In genomic region chr6:139473239-139473701, GRCh38 we compare ENCODE assay signal across 9 cellular contexts.
A peak's percentile ranks its signal among the peaks of the same experiment; 100 is the strongest.
DNase-seq lines count a peak whose midpoint lies in the region; ATAC-seq and TF ChIP-seq lines count a peak whose summit lies in the region.
"Had no signal": no experiment of that assay in that cellular context is flagged by ENCODE, and none has a peak within 500 bp of the region (broad histone marks: within the 10 kb centered on the region; RNA-seq: fewer than 3 reads in every experiment).

No MANE protein-coding gene starts in this region.

- ATAC-seq in body of pancreas (peak; percentile 79), GM21786 (IDR thresholded peaks at IDR 0.05; ENCODE audit: unreplicated experiment) (no peak)

- H3K36me3 ChIP-seq in body of pancreas (replicated peaks in 1 of 2; ENCODE audit: insufficient read depth in 1 of 2, low read depth in 2 of 2): no peaks in the 10 kb centered on the region
- no peaks in the 10 kb centered on the region for H3K36me3 ChIP-seq in subcutaneous abdominal adipose tissue (ENCODE audit: control insufficient read depth in 5 of 5, insufficient read depth in 5 of 5, low read length in 5 of 5)

- 25 to 28% methylated on average over 10 to 13 of the region's 13 CpGs for WGBS in body of pancreas, 2 donors

- H3K9me3 ChIP-seq in body of pancreas (no peaks in the 10 kb centered on the region), subcutaneous abdominal adipose tissue (ENCODE audit: control insufficient read depth in 5 of 5, low read length in 5 of 5) (no peaks in the 10 kb centered on the region)

- peak; percentile 15 to 82 (median 80) for TF ChIP-seq POLR2A in body of pancreas (IDR thresholded peaks at IDR 0.05)

- H3K9ac ChIP-seq in subcutaneous abdominal adipose tissue (ENCODE audit: low read length in 5 of 5): peak overlapping the region in 2 of 5 donors; percentile 31 to 68

- H3K27me3 ChIP-seq in body of pancreas (no peaks in the 10 kb centered on the region), subcutaneous abdominal adipose tissue (ENCODE audit: control insufficient read depth in 5 of 5, insufficient read depth in 4 of 5, low read length in 5 of 5) (no peaks in the 10 kb centered on the region)

- peaks cover 34% of the 10 kb centered on the region for H3K4me1 ChIP-seq in body of pancreas
- H3K4me1 ChIP-seq in subcutaneous abdominal adipose tissue (ENCODE audit: control insufficient read depth in 5 of 5, insufficient read depth in 5 of 5, low read length in 5 of 5): peaks cover 0 to 54% (median 26%) of the 10 kb centered on the region in 5 donors

- H3K27ac ChIP-seq in body of pancreas (peak overlapping the region; percentile 73 to 83 (median 78)), subcutaneous abdominal adipose tissue (ENCODE audit: low read depth, low read length) (peak overlapping the region; percentile 57)

- no peak overlapping the region for H3K4me3 ChIP-seq in body of pancreas
- H3K4me3 ChIP-seq in subcutaneous abdominal adipose tissue (ENCODE audit: low read depth in 1 of 5, low read length in 5 of 5): peak overlapping the region in 3 of 5 donors; percentile 19 to 62 (median 38)

- TF ChIP-seq CTCF in body of pancreas (IDR thresholded peaks at IDR 0.05): no peak

- intact Hi-C loops in body of pancreas (cut with DNase I): no loop called here

- DNase-seq in NCI-H1694 treated with DMSO at 0.1 percent for 48 hours (lab: John Stamatoyannopoulos, UW) (peak; percentile 25), body of pancreas (peak; percentile 68 to 76 (median 69)), kidney tubule cell (ENCODE audit: low spot score) (peak; percentile 44), ureter (ENCODE audit: low spot score) (no peak), superior temporal gyrus (ENCODE audit: extremely low spot score) (no peak), NCI-H1436 treated with DMSO at 0.1 percent for 48 hours (lab: John Stamatoyannopoulos, UW) (no peak)
- DNase-seq: activated naive CD4-positive, alpha-beta T cell treated with Interleukin-2 at 50 U/mL for 16 hours had no signal

Comparison
In these comparisons a context has a peak if more than half of its experiments do, and no peak if none do; other contexts are left out.
1. DNase-seq: peak in NCI-H1694 treated with DMSO at 0.1 percent for 48 hours (single experiment), body of pancreas (4 of 4) and kidney tubule cell (single experiment); none in ureter (single experiment), superior temporal gyrus (single experiment) and NCI-H1436 treated with DMSO at 0.1 percent for 48 hours (single experiment).
2. H3K4me3 ChIP-seq: peak in subcutaneous abdominal adipose tissue (3 of 5); none in body of pancreas (0 of 2).